ENCODE assay signal across 8 cellular contexts in the genomic region with DNA sequence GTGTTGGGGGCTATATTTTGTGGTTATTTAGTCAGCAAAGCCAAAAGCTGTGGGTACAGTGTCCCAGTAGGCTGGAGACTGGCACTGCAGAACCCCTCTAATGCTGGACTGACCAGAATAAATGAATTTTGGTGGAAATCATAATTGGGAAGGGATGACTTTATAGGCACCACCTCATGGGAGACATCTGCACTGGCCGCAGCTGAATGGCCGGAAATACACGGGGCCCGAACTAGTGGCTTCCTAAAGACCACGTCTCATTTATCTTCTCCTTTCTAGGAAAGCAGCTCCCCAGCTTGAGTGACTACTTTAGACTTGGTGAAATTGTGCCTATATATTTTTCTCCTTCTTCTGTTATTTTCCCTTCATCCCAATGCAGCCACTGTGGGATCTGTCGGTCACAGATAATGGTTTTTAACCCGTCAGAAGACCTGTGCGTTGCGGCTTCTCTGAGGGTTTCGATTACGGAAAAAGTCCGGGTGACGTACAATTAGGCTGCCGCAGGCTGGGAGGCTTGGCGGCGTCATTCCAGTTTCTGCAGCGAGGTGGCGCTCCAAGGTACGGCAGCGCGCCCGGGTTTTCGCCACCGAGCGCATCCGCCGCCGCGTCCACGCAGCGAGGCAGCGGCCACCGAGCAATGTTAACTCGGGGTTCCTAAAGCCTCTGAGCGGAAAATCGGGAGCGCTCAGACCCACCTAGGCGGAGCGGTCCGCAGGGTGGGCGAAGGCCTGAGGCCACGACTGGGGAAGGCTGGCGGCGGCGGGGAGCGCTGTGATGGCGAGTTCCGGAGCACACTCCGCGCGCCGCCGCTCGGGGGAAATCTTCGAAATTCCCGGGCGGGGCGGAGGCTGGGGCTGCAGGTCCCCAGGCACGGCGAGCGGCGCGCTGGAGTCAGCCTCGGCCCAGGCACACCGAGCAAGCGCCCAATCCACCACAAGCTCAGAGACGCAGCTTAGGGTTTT. TPM values are rescaled to one million over a fixed set of nuclear protein-coding genes. Genes with fewer than 3 reads are reported as not detected.
DNase-seq lines count a peak whose midpoint lies in the region; ATAC-seq, FAIRE-seq and TF ChIP-seq lines count a peak whose summit lies in the region.

No MANE protein-coding gene starts in this region.

- H3K4me1 ChIP-seq in SJCRH30 (peaks cover 4% of the 10 kb centered on the region; the same call in 1 of the 2 replicates), pancreas (no peaks in the 10 kb centered on the region)

- peak; percentile 77 for ATAC-seq in GM21528 (IDR thresholded peaks at IDR 0.05; ENCODE audit: low FRiP score, unreplicated experiment)
- ATAC-seq in pancreas: peak; percentile 84 to 89 (median 86)

- peak overlapping the region; percentile 54 for H3K27ac ChIP-seq in SJCRH30
- H3K27ac ChIP-seq in pancreas: peak overlapping the region in 2 of 4 donors; percentile 36 to 57

- H3K27me3 ChIP-seq in SJCRH30: no peaks in the 10 kb centered on the region
- H3K27me3 ChIP-seq in pancreas: peaks cover 0 to 39% (median 3%) of the 10 kb centered on the region in 4 donors

- H3K36me3 Mint-ChIP-seq in type B pancreatic cell: no peaks in the 10 kb centered on the region

- intact Hi-C loops in pancreas (cut with DNase I): loop anchor here in 2 of 3 donors (10.0 kb wide), 2 partner anchors 878 to 1398 kb away; no protein-coding TSS in a partner anchor

- no peaks in the 10 kb centered on the region for H3K9me3 Mint-ChIP-seq in type B pancreatic cell

- DNase-seq in EL (peak; percentile 85), HuH-7.5 (ENCODE audit: low spot score) (peak; percentile 97), SJCRH30 (peak; percentile 81 to 91), glomerular visceral epithelial cell (ENCODE audit: extremely low spot score) (peak; percentile 86), pancreas (peak; percentile 67 to 97 (median 82)), type B pancreatic cell (ENCODE audit: extremely low spot score, unreplicated experiment) (peak; percentile 90)
- DNase-seq in activated naive CD4-positive, alpha-beta T cell treated with Interleukin-2 at 50 U/mL for 16 hours: peak; percentile 66

- H3K4me3 ChIP-seq in SJCRH30 (peak overlapping the region; percentile 70), pancreas (peak overlapping the region; percentile 37 to 76 (median 60))

- 1 to 2% methylated on average over 67 of the region's 67 CpGs for WGBS in pancreas, 2 donors

- H3K4me1 Mint-ChIP-seq in type B pancreatic cell (ENCODE audit: unreplicated experiment): peaks cover 39% of the 10 kb centered on the region

- H3K36me3 ChIP-seq in SJCRH30 (no peaks in the 10 kb centered on the region), pancreas (no peaks in the 10 kb centered on the region)

- peak overlapping the region; percentile 90 for H3K27ac Mint-ChIP-seq in type B pancreatic cell

- TF ChIP-seq CTCF in pancreas (IDR thresholded peaks at IDR 0.05) (peak; percentile 89 to 99 (median 97)), type B pancreatic cell (conservative IDR thresholded peaks at IDR 0.05) (peak; percentile 99)

- no peaks in the 10 kb centered on the region for H3K9me3 ChIP-seq in SJCRH30 (replicated peaks)
- H3K9me3 ChIP-seq in pancreas: no peaks in the 10 kb centered on the region

- peak overlapping the region; percentile 92 for H3K4me3 Mint-ChIP-seq in type B pancreatic cell

- H3K27me3 Mint-ChIP-seq in type B pancreatic cell: peaks cover 74% of the 10 kb centered on the region

- no peak for FAIRE-seq in pancreas (lab: Jason Lieb, UNC)

RNA-seq across cellular contexts. Expression of a gene that starts 26.3 kb away (rescaled TPM):
- 24.5 and 24.9 TPM in 2 replicates for total RNA-seq in SJCRH30 (2014; rRNA removed; shearing (Covaris generic))
- total RNA-seq in pancreas (10 to 100 TPM in 4 of 6 donors, 1 to 10 TPM in 2; 8.3 to 25.6 (median 14.0) TPM), type B pancreatic cell (ENCODE audit: low replicate concordance) (135 and 270 TPM in 2 replicates)
- polyA plus RNA-seq in pancreas: 10 to 100 TPM in 1 of 2 donors, 1 to 10 TPM in 1; 7.0 to 16.2 TPM
